Comparison of ENCODE assay signal across 12 cellular contexts in the genomic region with DNA sequence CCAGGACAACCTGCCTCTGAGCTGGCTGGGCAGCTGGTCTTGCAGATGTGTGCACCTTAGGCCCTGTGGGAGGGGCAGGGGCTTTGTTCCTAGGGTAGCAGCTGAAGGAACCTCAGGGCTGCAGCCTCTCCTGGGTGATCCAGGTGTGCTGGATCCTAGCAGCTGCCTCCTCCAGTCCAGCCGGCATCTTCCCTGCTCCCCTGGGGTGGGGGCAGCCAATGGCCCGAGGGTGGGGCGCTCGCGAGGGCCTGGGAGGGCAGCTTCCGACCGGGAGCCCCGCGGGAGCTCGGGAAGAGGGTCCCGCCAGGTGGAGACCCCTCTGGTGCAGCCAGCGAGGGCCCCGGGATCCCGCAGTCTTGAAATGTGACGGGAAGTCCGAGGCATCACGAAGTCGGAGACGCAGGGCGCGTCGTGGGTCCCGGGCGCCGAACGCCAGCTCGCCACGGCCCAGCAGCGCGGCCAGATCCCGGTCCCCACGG. TPM values are rescaled to one million over a fixed set of nuclear protein-coding genes. Genes with fewer than 3 reads are reported as not detected.
DNase-seq lines count a peak whose midpoint lies in the region; ATAC-seq and TF ChIP-seq lines count a peak whose summit lies in the region.
"Had no signal": no experiment of that assay in that cellular context is flagged by ENCODE, and none has a peak within 500 bp of the region (broad histone marks: within the 10 kb centered on the region; RNA-seq: fewer than 3 reads in every experiment).

No MANE protein-coding gene starts in this region.

- peak overlapping the region; percentile 94 to 99 (median 99) for H3K27ac Mint-ChIP-seq in naive thymus-derived CD8-positive, alpha-beta T cell

- whole genome bisulfite sequencing in HUES64 = 1% methylated on average over 32 of the region's 32 CpGs

- H3K4me3 ChIP-seq in A673 (ENCODE audit: low read depth, low read length, poor library complexity, severe bottlenecking) (peak overlapping the region; percentile 55), HUES64 (ENCODE audit: low read length) (peak overlapping the region; percentile 67), duodenal mucosa (ENCODE audit: low read depth in 1 of 2, low read length in 2 of 2) (peak overlapping the region; percentile 71 to 74)

- H3K9me3 Mint-ChIP-seq in naive thymus-derived CD8-positive, alpha-beta T cell = no peaks in the 10 kb centered on the region

- H3K4me1 ChIP-seq in A673 (ENCODE audit: insufficient read depth, low read length, poor library complexity, severe bottlenecking) = peaks cover 13% of the 10 kb centered on the region
- H3K4me1 ChIP-seq in HUES64 (ENCODE audit: insufficient read depth, low read length) = peaks cover 33% of the 10 kb centered on the region
- H3K4me1 ChIP-seq in duodenal mucosa (ENCODE audit: control insufficient read depth in 1 of 2, insufficient read depth in 2 of 2, low read length in 2 of 2) = peaks cover 33 to 61% of the 10 kb centered on the region in 2 donors

- intact Hi-C loops in A673 (cut with micrococcal nuclease; ENCODE audit: unreplicated experiment) = no loop called here

- no TSS peak for BruUV-seq in A673 (replicated peaks; lab: Mats Ljungman, UMichigan)

- H3K27ac ChIP-seq in A673 (ENCODE audit: low read depth, low read length, poor library complexity, severe bottlenecking) = no peak overlapping the region
- peak overlapping the region; percentile 84; the same call in 1 of the 2 replicates for H3K27ac ChIP-seq in HUES64 (ENCODE audit: low read depth, low read length)
- H3K27ac ChIP-seq in duodenal mucosa (ENCODE audit: low read depth, low read length) = no peak overlapping the region

- peak overlapping the region; percentile 88 to 100 (median 97) for H3K4me3 Mint-ChIP-seq in naive thymus-derived CD8-positive, alpha-beta T cell

- H3K36me3 ChIP-seq in A673 (ENCODE audit: insufficient read depth, low read length, poor library complexity, severe bottlenecking) (no peaks in the 10 kb centered on the region), HUES64 (ENCODE audit: insufficient read depth, low read length) (peaks cover 7% of the 10 kb centered on the region; the same call in 1 of the 2 replicates), duodenal mucosa (ENCODE audit: control insufficient read depth in 1 of 2, insufficient read depth in 2 of 2, low read length in 2 of 2) (no peaks in the 10 kb centered on the region)

- no peaks in the 10 kb centered on the region for H3K27me3 Mint-ChIP-seq in naive thymus-derived CD8-positive, alpha-beta T cell

- peaks cover 19 to 26% (median 19%) of the 10 kb centered on the region in 3 donors for H3K36me3 Mint-ChIP-seq in naive thymus-derived CD8-positive, alpha-beta T cell

- DNase-seq in A673 (ENCODE audit: low spot score) (no peak), CD1c-positive myeloid dendritic cell (ENCODE audit: extremely low spot score) (no peak), NCI-H524 treated with DMSO at 0.1 percent for 48 hours (lab: John Stamatoyannopoulos, UW) (no peak), GOT3 (lab: John Stamatoyannopoulos, UW) (no peak)
- DNase-seq in naive thymus-derived CD8-positive, alpha-beta T cell = no peak
- DNase-seq: NCI-H2081 had no signal

- CTCF ChIA-PET in A673 (lab: Charles Lee) = no interaction called here

- no peak for ATAC-seq in naive thymus-derived CD8-positive, alpha-beta T cell
- no peak for ATAC-seq in GM18868 (IDR thresholded peaks at IDR 0.05; ENCODE audit: unreplicated experiment)
- ATAC-seq: left colon had no signal

- POLR2A ChIA-PET in A673 (lab: Charles Lee; ENCODE audit: low non-redundant PET) = no interaction called here
- POLR2A ChIA-PET in naive thymus-derived CD8-positive, alpha-beta T cell (lab: Charles Lee) = interaction anchor here (0.5 to 5.1 kb wide), 21 partner anchors 10 to 134 kb away, joined by 3 to 70 read pairs (median 4); a partner anchor contains a TSS

- H3K9ac ChIP-seq in HUES64 (ENCODE audit: low read depth, low read length) (peak overlapping the region; percentile 73), duodenal mucosa (ENCODE audit: low read depth in 1 of 2, low read length in 2 of 2) (peak overlapping the region; percentile 69 to 73)

- H3K9me3 ChIP-seq in A673 (ENCODE audit: low read depth, low read length, poor library complexity, severe bottlenecking) = no peaks in the 10 kb centered on the region
- H3K9me3 ChIP-seq in HUES64 (ENCODE audit: insufficient read depth, low read depth, low read length) = no peaks in the 10 kb centered on the region
- H3K9me3 ChIP-seq in duodenal mucosa (ENCODE audit: control insufficient read depth in 1 of 2, low read length in 2 of 2) = no peaks in the 10 kb centered on the region

- no peak for TF ChIP-seq CTCF in A673 (conservative IDR thresholded peaks at IDR 0.05; ENCODE audit: low read depth, low read length)

- H3K4me1 Mint-ChIP-seq in naive thymus-derived CD8-positive, alpha-beta T cell = peaks cover 30 to 53% (median 40%) of the 10 kb centered on the region in 4 donors

- H3K27me3 ChIP-seq in A673 (replicated peaks; ENCODE audit: insufficient read depth, low read depth, low read length, poor library complexity) = no peaks in the 10 kb centered on the region
- peaks cover 32% of the 10 kb centered on the region for H3K27me3 ChIP-seq in HUES64 (ENCODE audit: insufficient read depth, low read length)
- peaks cover 0 to 4% of the 10 kb centered on the region in 2 donors for H3K27me3 ChIP-seq in duodenal mucosa (ENCODE audit: control insufficient read depth in 1 of 2, insufficient read depth in 2 of 2, low read length in 2 of 2)

RNA-seq across cellular contexts. Expression of a gene that starts 1.7 kb away (rescaled TPM):
- total RNA-seq in A673 (2021) = 24.4 and 34.1 TPM in 2 replicates
- 343 TPM for polyA plus RNA-seq in HUES64 (2013, experiment 1 of 2)
- 396 TPM for polyA plus RNA-seq in HUES64 (2013, experiment 2 of 2)
- total RNA-seq in naive thymus-derived CD8-positive, alpha-beta T cell = 10 to 100 TPM; 90.0 to 91.0 TPM
- 1,000 to 10,000 TPM; 1,833 to 2,198 (median 2,135) TPM for polyA plus RNA-seq in naive thymus-derived CD8-positive, alpha-beta T cell

RNA-seq across cellular contexts. Expression of a gene that starts 5.1 kb away (rescaled TPM):
- 87.6 and 99.8 TPM in 2 replicates for total RNA-seq in A673 (2021)
- 177 TPM for polyA plus RNA-seq in HUES64 (2013, experiment 1 of 2)
- polyA plus RNA-seq in HUES64 (2013, experiment 2 of 2) = 210 TPM
- total RNA-seq in naive thymus-derived CD8-positive, alpha-beta T cell = 10 to 100 TPM; 11.3 to 11.9 TPM
- polyA plus RNA-seq in naive thymus-derived CD8-positive, alpha-beta T cell = 100 to 1,000 TPM in 2 of 3 donors, 10 to 100 TPM in 1; 45.1 to 202 (median 196) TPM

RNA-seq across cellular contexts. Expression of a gene that starts 7.9 kb away (rescaled TPM):
- total RNA-seq in A673 (2021) = 23.3 and 25.5 TPM in 2 replicates
- 152 TPM for polyA plus RNA-seq in HUES64 (2013, experiment 1 of 2)
- polyA plus RNA-seq in HUES64 (2013, experiment 2 of 2) = 233 TPM
- 100 to 1,000 TPM; 115 to 122 TPM for total RNA-seq in naive thymus-derived CD8-positive, alpha-beta T cell
- 1,000 to 10,000 TPM; 2,345 to 2,732 (median 2,362) TPM for polyA plus RNA-seq in naive thymus-derived CD8-positive, alpha-beta T cell

RNA-seq across cellular contexts. Expression of a gene that starts 16.2 kb away (rescaled TPM):
- total RNA-seq in A673 (2021) = not detected in 2 replicates
- polyA plus RNA-seq in HUES64 (2013, experiment 1 of 2) = not detected
- not detected for polyA plus RNA-seq in HUES64 (2013, experiment 2 of 2)
- total RNA-seq in naive thymus-derived CD8-positive, alpha-beta T cell = not detected
- not detected for polyA plus RNA-seq in naive thymus-derived CD8-positive, alpha-beta T cell
- total RNA-seq: Daoy, left colon, subcutaneous adipose tissue had no signal

RNA-seq across cellular contexts. Expression of a gene that starts 26.6 kb away (rescaled TPM):
- 5.4 and 8.6 TPM in 2 replicates for total RNA-seq in A673 (2021)
- 16.6 TPM for polyA plus RNA-seq in HUES64 (2013, experiment 1 of 2)
- 19.9 TPM for polyA plus RNA-seq in HUES64 (2013, experiment 2 of 2)
- total RNA-seq in naive thymus-derived CD8-positive, alpha-beta T cell = 100 to 1,000 TPM; 662 to 707 TPM
- polyA plus RNA-seq in naive thymus-derived CD8-positive, alpha-beta T cell = 10 to 100 TPM in 2 of 3 donors, 1 to 10 TPM in 1; 8.1 to 14.9 (median 11.2) TPM
